In the genomic region with DNA sequence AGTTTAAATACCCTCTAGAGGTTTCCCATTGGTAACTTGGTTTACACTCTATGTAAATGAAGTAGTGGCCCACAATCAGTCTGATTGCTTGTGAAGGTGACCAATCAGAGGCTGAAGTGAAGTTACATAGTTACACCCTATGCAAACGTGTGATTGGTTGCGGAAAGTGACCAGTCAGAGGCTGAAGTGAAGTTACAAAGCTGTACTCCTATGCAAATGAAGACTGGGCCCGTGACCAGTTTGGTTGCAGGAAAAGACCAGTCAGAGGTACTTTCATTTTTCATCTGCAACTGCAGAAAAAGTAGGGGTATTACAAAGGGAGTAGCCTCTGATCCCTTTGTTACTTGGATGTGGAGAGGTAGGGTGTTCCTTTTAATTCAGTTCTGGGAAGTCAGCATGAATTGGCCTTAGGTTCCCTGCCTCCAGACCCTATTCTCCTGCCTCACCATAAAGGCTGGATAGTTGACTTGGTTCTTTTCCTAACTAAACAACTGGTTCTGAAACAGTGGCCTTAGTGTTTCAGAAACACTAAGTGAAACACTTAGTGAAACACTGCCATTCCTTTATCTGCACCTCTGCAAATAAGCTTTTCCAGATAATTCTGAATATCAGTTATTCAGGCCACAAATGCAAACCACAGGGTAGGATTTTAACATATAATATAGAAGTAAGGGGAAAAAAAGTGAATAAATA, we compare ENCODE assay signal across 2 cellular contexts.
TF ChIP-seq lines count a peak whose summit lies in the region.

No MANE protein-coding gene starts in this region.

TF ChIP-seq in K562, 482 proteins besides CTCF, POLR2A, EP300 and RAD21:
- TF ChIP-seq JUNB (CRISPR knock-in tag; conservative IDR thresholded peaks at IDR 0.05) (no peak), NFYB (IDR thresholded peaks at IDR 0.05; ENCODE audit: extremely low read depth, insufficient read length) (peak; percentile 11), ADNP (tag; IDR thresholded peaks at IDR 0.05) (no peak), ZNF280B (CRISPR knock-in tag; IDR thresholded peaks at IDR 0.05) (no peak)
- TF ChIP-seq, protein P1, sequence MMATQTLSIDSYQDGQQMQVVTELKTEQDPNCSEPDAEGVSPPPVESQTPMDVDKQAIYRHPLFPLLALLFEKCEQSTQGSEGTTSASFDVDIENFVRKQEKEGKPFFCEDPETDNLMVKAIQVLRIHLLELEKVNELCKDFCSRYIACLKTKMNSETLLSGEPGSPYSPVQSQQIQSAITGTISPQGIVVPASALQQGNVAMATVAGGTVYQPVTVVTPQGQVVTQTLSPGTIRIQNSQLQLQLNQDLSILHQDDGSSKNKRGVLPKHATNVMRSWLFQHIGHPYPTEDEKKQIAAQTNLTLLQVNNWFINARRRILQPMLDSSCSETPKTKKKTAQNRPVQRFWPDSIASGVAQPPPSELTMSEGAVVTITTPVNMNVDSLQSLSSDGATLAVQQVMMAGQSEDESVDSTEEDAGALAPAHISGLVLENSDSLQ (IDR thresholded peaks at IDR 0.05), result peak; percentile 33; the same call in 1 of the 2 replicates
- TF ChIP-seq, protein P2, sequence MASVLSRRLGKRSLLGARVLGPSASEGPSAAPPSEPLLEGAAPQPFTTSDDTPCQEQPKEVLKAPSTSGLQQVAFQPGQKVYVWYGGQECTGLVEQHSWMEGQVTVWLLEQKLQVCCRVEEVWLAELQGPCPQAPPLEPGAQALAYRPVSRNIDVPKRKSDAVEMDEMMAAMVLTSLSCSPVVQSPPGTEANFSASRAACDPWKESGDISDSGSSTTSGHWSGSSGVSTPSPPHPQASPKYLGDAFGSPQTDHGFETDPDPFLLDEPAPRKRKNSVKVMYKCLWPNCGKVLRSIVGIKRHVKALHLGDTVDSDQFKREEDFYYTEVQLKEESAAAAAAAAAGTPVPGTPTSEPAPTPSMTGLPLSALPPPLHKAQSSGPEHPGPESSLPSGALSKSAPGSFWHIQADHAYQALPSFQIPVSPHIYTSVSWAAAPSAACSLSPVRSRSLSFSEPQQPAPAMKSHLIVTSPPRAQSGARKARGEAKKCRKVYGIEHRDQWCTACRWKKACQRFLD (CRISPR knock-in tag; IDR thresholded peaks at IDR 0.05), result no peak

TF ChIP-seq in HepG2, 621 proteins besides CTCF, POLR2A, EP300 and RAD21:
- no peak for TF ChIP-seq MXI1 (IDR thresholded peaks at IDR 0.05; ENCODE audit: borderline replicate concordance, low read depth, low read length)
- no peak for TF ChIP-seq ZNF724P (CRISPR knock-in tag; IDR thresholded peaks at IDR 0.05; ENCODE audit: borderline replicate concordance)
- TF ChIP-seq SRY (CRISPR knock-in tag; IDR thresholded peaks at IDR 0.05), result no peak
- peak; percentile 31 for TF ChIP-seq ZNF629 (CRISPR knock-in tag; conservative IDR thresholded peaks at IDR 0.05)
- no peak for TF ChIP-seq ZFP91 (CRISPR knock-in tag; IDR thresholded peaks at IDR 0.05; ENCODE audit: borderline replicate concordance)
- TF ChIP-seq FOXO1 (CRISPR knock-in tag; IDR thresholded peaks at IDR 0.05), result no peak
- TF ChIP-seq, protein P3, sequence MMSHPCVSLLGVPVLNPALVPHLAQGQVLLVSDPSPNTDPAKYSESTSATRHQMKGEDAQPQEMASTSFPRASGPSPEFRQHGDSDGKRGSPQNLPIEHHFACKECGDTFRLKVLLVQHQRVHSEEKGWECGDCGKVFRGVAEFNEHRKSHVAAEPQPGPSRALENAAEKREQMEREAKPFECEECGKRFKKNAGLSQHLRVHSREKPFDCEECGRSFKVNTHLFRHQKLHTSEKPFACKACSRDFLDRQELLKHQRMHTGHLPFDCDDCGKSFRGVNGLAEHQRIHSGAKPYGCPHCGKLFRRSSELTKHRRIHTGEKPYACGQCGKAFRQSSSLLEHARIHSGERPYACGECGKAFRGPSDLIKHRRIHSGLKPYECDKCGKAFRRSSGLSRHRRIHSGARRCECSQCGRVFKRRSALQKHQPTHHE (CRISPR knock-in tag; IDR thresholded peaks at IDR 0.05; ENCODE audit: borderline replicate concordance), result no peak
- TF ChIP-seq FOSL1 (CRISPR knock-in tag; IDR thresholded peaks at IDR 0.05; ENCODE audit: borderline replicate concordance), result no peak
